Comparison of ENCODE assay signal across 26 cellular contexts in genomic region chr10:67621834-67622233, GRCh38.
A peak's percentile ranks its signal among the peaks of the same experiment; 100 is the strongest.
DNase-seq lines count a peak whose midpoint lies in the region; ATAC-seq and TF ChIP-seq lines count a peak whose summit lies in the region.
"Had no signal": no experiment of that assay in that cellular context is flagged by ENCODE, and none has a peak within 500 bp of the region (broad histone marks: within the 10 kb centered on the region; RNA-seq: fewer than 3 reads in every experiment).

No MANE protein-coding gene starts in this region.

- H4K20me1 ChIP-seq in MM.1S (ENCODE audit: insufficient read depth, low read length), result no peaks in the 10 kb centered on the region

- H3K36me3 ChIP-seq in cardiac muscle cell, result no peaks in the 10 kb centered on the region
- H3K36me3 ChIP-seq in left ventricle myocardium inferior, result no peaks in the 10 kb centered on the region
- no peaks in the 10 kb centered on the region for H3K36me3 ChIP-seq in MM.1S (replicated peaks; ENCODE audit: insufficient read depth, low read length)
- H3K36me3 ChIP-seq in vagina, result no peaks in the 10 kb centered on the region

- peak overlapping the region; percentile 26; the same call in 1 of the 2 replicates for H3K4me2 ChIP-seq in MM.1S (ENCODE audit: low read depth, low read length)

- peaks cover 5% of the 10 kb centered on the region for H3K4me1 Mint-ChIP-seq in T-helper 2 cell treated with Interferon-gamma antibody and Interleukin-4, amounts not matched to agents 5 μg/mL and 100 μg/mL, for 36 hours (ENCODE audit: low read depth)
- H3K4me1 Mint-ChIP-seq: B cell, CD14-positive monocyte had no signal

- H3F3A ChIP-seq in MM.1S (ENCODE audit: insufficient read depth, low read length), result peaks cover 7% of the 10 kb centered on the region; the same call in 1 of the 2 replicates

- POLR2A ChIA-PET in HEK293T (lab: Yijun Ruan, JAX), result no interaction called here

- H3K27me3 ChIP-seq in cardiac muscle cell, result no peaks in the 10 kb centered on the region
- no peaks in the 10 kb centered on the region for H3K27me3 ChIP-seq in left ventricle myocardium inferior (ENCODE audit: low read depth)
- no peaks in the 10 kb centered on the region for H3K27me3 ChIP-seq in MM.1S (replicated peaks; ENCODE audit: insufficient read depth, low read length)
- H3K27me3 ChIP-seq in vagina, result no peaks in the 10 kb centered on the region

- no peaks in the 10 kb centered on the region for H3K79me2 ChIP-seq in MM.1S (ENCODE audit: low read length)

- H3K27ac Mint-ChIP-seq in T-helper 2 cell treated with Interferon-gamma antibody and Interleukin-4, amounts not matched to agents 5 μg/mL and 100 μg/mL, for 36 hours, result no peak overlapping the region
- H3K27ac Mint-ChIP-seq: B cell; CD14-positive monocyte; CD8-positive, alpha-beta memory T cell had no signal

- H3K27ac ChIP-seq in cardiac muscle cell, result peak overlapping the region; percentile 24
- H3K27ac ChIP-seq in left ventricle myocardium inferior (replicated peaks), result no peak overlapping the region
- peak overlapping the region; percentile 9; the same call in 1 of the 2 replicates for H3K27ac ChIP-seq in MM.1S (ENCODE audit: low read length)
- H3K27ac ChIP-seq in vagina, result no peak overlapping the region
- H3K27ac ChIP-seq: 22Rv1, RWPE1 had no signal

- peaks cover 4% of the 10 kb centered on the region for H3K9me3 Mint-ChIP-seq in T-helper 2 cell treated with Interferon-gamma antibody and Interleukin-4, amounts not matched to agents 5 μg/mL and 100 μg/mL, for 36 hours

- no peaks in the 10 kb centered on the region for H3K9me2 ChIP-seq in MM.1S (replicated peaks; ENCODE audit: insufficient read depth, low read length)

- no peak for DNase-seq in cardiac muscle cell (ENCODE audit: low read depth in 1 of 2, low spot score in 1 of 2)
- DNase-seq in left ventricle myocardium inferior, result no peak
- peak; percentile 67 for DNase-seq in MM.1S
- DNase-seq in T-helper 2 cell treated with Interferon-gamma antibody and Interleukin-4, amounts not matched to agents 5 μg/mL and 100 μg/mL, for 36 hours (ENCODE audit: low spot score), result no peak
- no peak for DNase-seq in vagina (ENCODE audit: extremely low spot score in 2 of 2)
- no peak for DNase-seq in HEK293T (ENCODE audit: extremely low spot score)
- DNase-seq: CD8-positive, alpha-beta memory T cell; DMS 273 treated with DMSO at 0.1 percent for 48 hours; DND-41; HCEC 1CT; KBM-7; NCI-H1105 treated with DMSO at 0.1 percent for 48 hours; NCI-H146; NCI-H1930; NCI-H2107; NCI-H524 treated with DMSO at 0.1 percent for 48 hours; NCI-H82; SHP77; T-helper 1 cell had no signal

- no peak for TF ChIP-seq POLR2A in vagina (IDR thresholded peaks at IDR 0.05)

- intact Hi-C loops in left ventricle myocardium inferior (cut with micrococcal nuclease), result no loop called here
- intact Hi-C loops in vagina (cut with DNase I), result no loop called here

- ATAC-seq in GM19395 (IDR thresholded peaks at IDR 0.05; ENCODE audit: unreplicated experiment), result peak; percentile 54
- ATAC-seq in HG02610 (IDR thresholded peaks at IDR 0.05; ENCODE audit: unreplicated experiment), result no peak
- ATAC-seq: Panc1 had no signal

- CTCF ChIA-PET in HEK293T (lab: Yijun Ruan, JAX), result no interaction called here

- no peak for TF ChIP-seq CTCF in cardiac muscle cell (IDR thresholded peaks at IDR 0.05; ENCODE audit: low read depth, low read length)
- TF ChIP-seq CTCF in left ventricle myocardium inferior (IDR thresholded peaks at IDR 0.05; ENCODE audit: borderline replicate concordance), result no peak
- no peak for TF ChIP-seq CTCF in MM.1S (IDR thresholded peaks at IDR 0.05; ENCODE audit: low read length)
- no peak for TF ChIP-seq CTCF in vagina (IDR thresholded peaks at IDR 0.05)

- no peak overlapping the region for H3K4me3 Mint-ChIP-seq in T-helper 2 cell treated with Interferon-gamma antibody and Interleukin-4, amounts not matched to agents 5 μg/mL and 100 μg/mL, for 36 hours
- H3K4me3 Mint-ChIP-seq: B cell; CD14-positive monocyte; CD8-positive, alpha-beta memory T cell had no signal

- H3K4me1 ChIP-seq in cardiac muscle cell (ENCODE audit: low read depth) (peaks cover 4% of the 10 kb centered on the region), left ventricle myocardium inferior (peaks cover 21% of the 10 kb centered on the region), MM.1S (ENCODE audit: low read length) (peaks cover 6% of the 10 kb centered on the region; the same call in 1 of the 2 replicates), vagina (no peaks in the 10 kb centered on the region)

- peak overlapping the region; percentile 22; the same call in 1 of the 2 replicates for H2AFZ ChIP-seq in MM.1S (ENCODE audit: low read length)

- H3K27me3 Mint-ChIP-seq in T-helper 2 cell treated with Interferon-gamma antibody and Interleukin-4, amounts not matched to agents 5 μg/mL and 100 μg/mL, for 36 hours (ENCODE audit: low read depth), result peaks cover 52% of the 10 kb centered on the region

- no peaks in the 10 kb centered on the region for H3K36me3 Mint-ChIP-seq in T-helper 2 cell treated with Interferon-gamma antibody and Interleukin-4, amounts not matched to agents 5 μg/mL and 100 μg/mL, for 36 hours (ENCODE audit: low read depth)
- H3K36me3 Mint-ChIP-seq: CD14-positive monocyte had no signal

- no peak overlapping the region for H3K4me3 ChIP-seq in cardiac muscle cell
- no peak overlapping the region for H3K4me3 ChIP-seq in left ventricle myocardium inferior
- H3K4me3 ChIP-seq in MM.1S (ENCODE audit: low read length), result peak overlapping the region; percentile 18; the same call in 1 of the 2 replicates
- no peak overlapping the region for H3K4me3 ChIP-seq in vagina

- H3K9me3 ChIP-seq in cardiac muscle cell (ENCODE audit: low read depth) (no peaks in the 10 kb centered on the region), left ventricle myocardium inferior (replicated peaks) (no peaks in the 10 kb centered on the region), MM.1S (replicated peaks; ENCODE audit: insufficient read depth, low read length) (no peaks in the 10 kb centered on the region), vagina (no peaks in the 10 kb centered on the region)

- H3K9ac ChIP-seq in MM.1S (ENCODE audit: low read length), result no peak overlapping the region

TF ChIP-seq in HEK293T, 16 proteins besides CTCF, POLR2A, EP300 and RAD21:
- TF ChIP-seq FOXA1 (IDR thresholded peaks at IDR 0.05), result no peak
- no peak for TF ChIP-seq NFRKB (IDR thresholded peaks at IDR 0.05)
- TF ChIP-seq BHLHE40 (IDR thresholded peaks at IDR 0.05; ENCODE audit: borderline replicate concordance), result no peak
- TF ChIP-seq ZNF384 (IDR thresholded peaks at IDR 0.05), result no peak
- no peak for TF ChIP-seq CTBP1 (IDR thresholded peaks at IDR 0.05; ENCODE audit: borderline replicate concordance)
- TF ChIP-seq SP1 (IDR thresholded peaks at IDR 0.05), result no peak
- no peak for TF ChIP-seq LEF1 (IDR thresholded peaks at IDR 0.05; ENCODE audit: borderline replicate concordance)
- no peak for TF ChIP-seq L3MBTL2 (conservative IDR thresholded peaks at IDR 0.05)
- TF ChIP-seq FOXM1 (IDR thresholded peaks at IDR 0.05; ENCODE audit: borderline replicate concordance), result no peak
- TF ChIP-seq FOXK2 (IDR thresholded peaks at IDR 0.05), result no peak
- no peak for TF ChIP-seq ELF4 (IDR thresholded peaks at IDR 0.05)
- no peak for TF ChIP-seq TARDBP (IDR thresholded peaks at IDR 0.05)
- TF ChIP-seq PKNOX1 (IDR thresholded peaks at IDR 0.05), result no peak
- no peak for TF ChIP-seq ARNT (IDR thresholded peaks at IDR 0.05)
- TF ChIP-seq HDGF (IDR thresholded peaks at IDR 0.05; ENCODE audit: borderline replicate concordance), result no peak
- no peak for TF ChIP-seq SUZ12 (IDR thresholded peaks at IDR 0.05)

Comparison
In these comparisons a context has a peak if more than half of its experiments do, and no peak if none do; other contexts are left out.
1. H3K27ac ChIP-seq: peak in cardiac muscle cell (single experiment) and MM.1S (single experiment); none in left ventricle myocardium inferior (single experiment) and vagina (single experiment).